Comparison of ENCODE assay signal across 8 cellular contexts in genomic region chr12:119989619-119990381, GRCh38. TPM values are rescaled to one million over a fixed set of nuclear protein-coding genes. Genes with fewer than 3 reads are reported as not detected.
A peak's percentile ranks its signal among the peaks of the same experiment; 100 is the strongest.
DNase-seq lines count a peak whose midpoint lies in the region; ATAC-seq and TF ChIP-seq lines count a peak whose summit lies in the region.

No MANE protein-coding gene starts in this region.

- DNase-seq in A172 (ENCODE audit: low spot score) (peak; percentile 36), PC-9 (peak; percentile 46 to 79), fibroblast of peridontal ligament (ENCODE audit: extremely low read depth) (peak; percentile 47), natural killer cell (peak; percentile 81)
- peak; percentile 73 for DNase-seq in activated T-helper 2 cell treated with anti-CD3 and anti-CD28 coated beads, Interferon-gamma antibody, Interleukin-2, Interleukin-4, amounts not matched to agents 10 μg/mL and 5 μg/mL and 100 μg/mL, durations not matched to agents 14 hours and 24 hours and 36 hours (ENCODE audit: low spot score)

- peaks cover 1% of the 10 kb centered on the region for H3K27me3 Mint-ChIP-seq in activated T-helper 2 cell treated with anti-CD3 and anti-CD28 coated beads, Interferon-gamma antibody, Interleukin-2, Interleukin-4, amounts not matched to agents 10 μg/mL and 5 μg/mL and 100 μg/mL, durations not matched to agents 14 hours and 24 hours and 36 hours (ENCODE audit: low read depth)
- H3K27me3 Mint-ChIP-seq in natural killer cell (ENCODE audit: low read depth in 2 of 2) = peaks cover 0 to 2% of the 10 kb centered on the region in 2 donors
- H3K27me3 Mint-ChIP-seq in stimulated activated naive CD8-positive, alpha-beta T cell treated with anti-CD3 and anti-CD28 coated beads, Interleukin-15, Interleukin-2, amounts not matched to agents 100 ng/mL and 50 ng/mL, for 24 hours = no peaks in the 10 kb centered on the region

- H3K9me2 ChIP-seq in PC-9 (ENCODE audit: insufficient read depth) = no peaks in the 10 kb centered on the region

- no TSS peak for BruUV-seq in PC-9 (replicated peaks; lab: Mats Ljungman, UMichigan)

- H3K4me1 ChIP-seq in PC-9 (replicated peaks; ENCODE audit: insufficient read depth) = peaks cover 21% of the 10 kb centered on the region

- no peaks in the 10 kb centered on the region for H4K20me1 ChIP-seq in PC-9 (ENCODE audit: insufficient read depth)

- intact Hi-C loops in PC-9 (cut with micrococcal nuclease; ENCODE audit: unreplicated experiment) (loop anchor here (1.0 kb wide), 1 partner anchor 90 kb away; no protein-coding TSS in a partner anchor), natural killer cell (cut with micrococcal nuclease) (loop anchor here (2.0 kb wide), 1 partner anchor 25 kb away; no protein-coding TSS in a partner anchor)
- intact Hi-C loops in activated T-helper 2 cell treated with anti-CD3 and anti-CD28 coated beads, Interferon-gamma antibody, Interleukin-2, Interleukin-4, amounts not matched to agents 10 μg/mL and 5 μg/mL and 100 μg/mL, durations not matched to agents 14 hours and 24 hours and 36 hours (cut with micrococcal nuclease) = loop anchor here (2.0 to 10.0 kb wide), 3 partner anchors 127 to 325 kb away; partner anchors contain the start of genes GCN1, PRKAB1 and RAB35

- ATAC-seq in GM18498 (IDR thresholded peaks at IDR 0.05; ENCODE audit: unreplicated experiment) (peak; percentile 39), HG03039 (IDR thresholded peaks at IDR 0.05; ENCODE audit: unreplicated experiment) (peak; percentile 42), natural killer cell (peak; percentile 54 to 71 (median 54))

- peak overlapping the region; percentile 68 for H3K4me3 ChIP-seq in PC-9

- H3K27ac ChIP-seq in PC-9 = no peak overlapping the region

- H3K27me3 ChIP-seq in PC-9 (ENCODE audit: insufficient read depth, low read depth) = no peaks in the 10 kb centered on the region

- peaks cover 47% of the 10 kb centered on the region for H3K36me3 Mint-ChIP-seq in activated T-helper 2 cell treated with anti-CD3 and anti-CD28 coated beads, Interferon-gamma antibody, Interleukin-2, Interleukin-4, amounts not matched to agents 10 μg/mL and 5 μg/mL and 100 μg/mL, durations not matched to agents 14 hours and 24 hours and 36 hours (ENCODE audit: low read depth)
- H3K36me3 Mint-ChIP-seq in natural killer cell = no peaks in the 10 kb centered on the region
- H3K36me3 Mint-ChIP-seq in stimulated activated naive CD8-positive, alpha-beta T cell treated with anti-CD3 and anti-CD28 coated beads, Interleukin-15, Interleukin-2, amounts not matched to agents 100 ng/mL and 50 ng/mL, for 24 hours (ENCODE audit: low read depth) = peaks cover 45% of the 10 kb centered on the region

- peaks cover 12% of the 10 kb centered on the region; the same call in 1 of the 2 replicates for H3F3A ChIP-seq in PC-9 (ENCODE audit: insufficient read depth, low read depth)

- CTCF ChIA-PET in PC-9 (lab: Charles Lee) = interaction anchor here (0.6 to 1.7 kb wide), 5 partner anchors 33 to 1782 kb away, joined by 3 to 10 read pairs (median 3); no protein-coding TSS in a partner anchor

- no peaks in the 10 kb centered on the region for H3K9me3 Mint-ChIP-seq in activated T-helper 2 cell treated with anti-CD3 and anti-CD28 coated beads, Interferon-gamma antibody, Interleukin-2, Interleukin-4, amounts not matched to agents 10 μg/mL and 5 μg/mL and 100 μg/mL, durations not matched to agents 14 hours and 24 hours and 36 hours
- H3K9me3 Mint-ChIP-seq in natural killer cell = no peaks in the 10 kb centered on the region
- H3K9me3 Mint-ChIP-seq in stimulated activated naive CD8-positive, alpha-beta T cell treated with anti-CD3 and anti-CD28 coated beads, Interleukin-15, Interleukin-2, amounts not matched to agents 100 ng/mL and 50 ng/mL, for 24 hours = no peaks in the 10 kb centered on the region

- peak overlapping the region; percentile 94 for H3K4me3 Mint-ChIP-seq in activated T-helper 2 cell treated with anti-CD3 and anti-CD28 coated beads, Interferon-gamma antibody, Interleukin-2, Interleukin-4, amounts not matched to agents 10 μg/mL and 5 μg/mL and 100 μg/mL, durations not matched to agents 14 hours and 24 hours and 36 hours (ENCODE audit: low read depth)
- peak overlapping the region; percentile 82 for H3K4me3 Mint-ChIP-seq in natural killer cell
- H3K4me3 Mint-ChIP-seq in stimulated activated naive CD8-positive, alpha-beta T cell treated with anti-CD3 and anti-CD28 coated beads, Interleukin-15, Interleukin-2, amounts not matched to agents 100 ng/mL and 50 ng/mL, for 24 hours = peak overlapping the region; percentile 94

- H3K36me3 ChIP-seq in PC-9 (ENCODE audit: low read depth) = no peaks in the 10 kb centered on the region

- peaks cover 45% of the 10 kb centered on the region for H3K4me1 Mint-ChIP-seq in activated T-helper 2 cell treated with anti-CD3 and anti-CD28 coated beads, Interferon-gamma antibody, Interleukin-2, Interleukin-4, amounts not matched to agents 10 μg/mL and 5 μg/mL and 100 μg/mL, durations not matched to agents 14 hours and 24 hours and 36 hours (ENCODE audit: low read depth)
- peaks cover 6 to 15% of the 10 kb centered on the region in 2 donors for H3K4me1 Mint-ChIP-seq in natural killer cell
- H3K4me1 Mint-ChIP-seq in stimulated activated naive CD8-positive, alpha-beta T cell treated with anti-CD3 and anti-CD28 coated beads, Interleukin-15, Interleukin-2, amounts not matched to agents 100 ng/mL and 50 ng/mL, for 24 hours (ENCODE audit: low read depth) = peaks cover 52% of the 10 kb centered on the region

- H3K4me2 ChIP-seq in PC-9 = peak overlapping the region; percentile 86

- TF ChIP-seq CTCF in PC-9 (conservative IDR thresholded peaks at IDR 0.05) = no peak
- no peak for TF ChIP-seq CTCF in natural killer cell (IDR thresholded peaks at IDR 0.05)

- H2AFZ ChIP-seq in PC-9 = 0 out of 2 replicates have a peak overlapping the region, but pooled peaks have one; percentile 55

- H3K79me2 ChIP-seq in PC-9 (ENCODE audit: low read depth) = peaks cover 15% of the 10 kb centered on the region

- POLR2A ChIA-PET in PC-9 (lab: Charles Lee; ENCODE audit: unreplicated experiment) = interaction anchor here (0.6 to 0.8 kb wide), 3 partner anchors 17 to 89 kb away, joined by 3 to 4 read pairs (median 3); no protein-coding TSS in a partner anchor

- H3K9me3 ChIP-seq in PC-9 (ENCODE audit: insufficient read depth, low read depth) = no peaks in the 10 kb centered on the region

- H3K27ac Mint-ChIP-seq in activated T-helper 2 cell treated with anti-CD3 and anti-CD28 coated beads, Interferon-gamma antibody, Interleukin-2, Interleukin-4, amounts not matched to agents 10 μg/mL and 5 μg/mL and 100 μg/mL, durations not matched to agents 14 hours and 24 hours and 36 hours = peak overlapping the region; percentile 90
- H3K27ac Mint-ChIP-seq in natural killer cell = peak overlapping the region in 1 of 2 donors; percentile 45
- H3K27ac Mint-ChIP-seq in stimulated activated naive CD8-positive, alpha-beta T cell treated with anti-CD3 and anti-CD28 coated beads, Interleukin-15, Interleukin-2, amounts not matched to agents 100 ng/mL and 50 ng/mL, for 24 hours = peak overlapping the region; percentile 88

RNA-seq across cellular contexts. Expression of gene BICDL1, which starts 0.8 kb away (rescaled TPM):
- total RNA-seq in A172 (2014; rRNA removed; shearing (Covaris generic)) = 0.38 and 1.2 TPM in 2 replicates
- total RNA-seq in PC-9 (2021) (14.4 and 18.6 TPM in 2 replicates), natural killer cell (10 to 100 TPM; 29.3 to 37.1 (median 34.3) TPM)
- total RNA-seq in activated T-helper 2 cell treated with anti-CD3 and anti-CD28 coated beads, Interferon-gamma antibody, Interleukin-2, Interleukin-4, amounts not matched to agents 10 μg/mL and 5 μg/mL and 100 μg/mL, durations not matched to agents 14 hours and 24 hours and 36 hours = 127 and 130 TPM in 2 replicates
